Comparison of ENCODE assay signal across 12 cellular contexts in genomic region chr1:206175459-206176112, GRCh38. TPM values are rescaled to one million over a fixed set of nuclear protein-coding genes. Genes with fewer than 3 reads are reported as not detected.
DNase-seq lines count a peak whose midpoint lies in the region; ATAC-seq and TF ChIP-seq lines count a peak whose summit lies in the region.
"Not testable (repeated sequence)": the region's sequence is repeated elsewhere in the genome, so short reads cannot be mapped to it uniquely, and the experiment has no call there.
"Had no signal": no experiment of that assay in that cellular context is flagged by ENCODE, and none has a peak within 500 bp of the region (broad histone marks: within the 10 kb centered on the region; RNA-seq: fewer than 3 reads in every experiment).

No MANE protein-coding gene starts in this region.

- not testable (repeated sequence) for H4K20me1 ChIP-seq in Karpas-422 (ENCODE audit: insufficient read depth, low read depth, low read length); hepatocyte (ENCODE audit: insufficient read depth, poor library complexity, severe bottlenecking); osteoblast (ENCODE audit: insufficient read depth, low read length)

- not testable (repeated sequence) for H3K27ac ChIP-seq in Karpas-422 (ENCODE audit: low read length); hepatocyte
- H3K27ac ChIP-seq in osteoblast (ENCODE audit: low read depth, low read length) = peak overlapping the region; percentile 56

- not testable (repeated sequence) for H2AFZ ChIP-seq in Karpas-422 (ENCODE audit: low read length); hepatocyte; osteoblast (ENCODE audit: low read length)

- not testable (repeated sequence) for H3K9ac ChIP-seq in Karpas-422 (ENCODE audit: low read length)

- H3K27me3 ChIP-seq in Karpas-422 (ENCODE audit: low read length); hepatocyte; osteoblast (ENCODE audit: insufficient read depth, low read length): not testable (repeated sequence)

- TF ChIP-seq CTCF in astrocyte of the cerebellum (IDR thresholded peaks at IDR 0.05; ENCODE audit: low read depth, low read length, missing control alignments) = peak; percentile 13
- not testable (repeated sequence) for TF ChIP-seq CTCF in hepatocyte (IDR thresholded peaks at IDR 0.05; ENCODE audit: poor library complexity); osteoblast (IDR thresholded peaks at IDR 0.05; ENCODE audit: extremely low read depth, low read depth, low read length)

- not testable (repeated sequence) for H3K9me3 ChIP-seq in Karpas-422 (ENCODE audit: low read length); hepatocyte (ENCODE audit: low read depth); osteoblast (ENCODE audit: low read depth, low read length)

- not testable (repeated sequence) for H3K4me3 ChIP-seq in Karpas-422 (ENCODE audit: low read length); astrocyte of the cerebellum (ENCODE audit: low read depth, low read length); hepatocyte; osteoblast (ENCODE audit: insufficient read depth, low read length)

- 85% methylated on average over 1 of the region's 4 CpGs for WGBS in hepatocyte (ENCODE audit: low lambda C conversion rate, missing lambda C conversion rate)

- not testable (repeated sequence) for H3K79me2 ChIP-seq in Karpas-422 (ENCODE audit: low read length); hepatocyte; osteoblast (ENCODE audit: insufficient read depth, low read length)

- DNase-seq in ELF-1 (ENCODE audit: low read depth, low spot score) = peak; percentile 6
- peak; percentile 36 for DNase-seq in Karpas-422
- DNase-seq in OCI-M1 (lab: John Stamatoyannopoulos, UW) = peak; percentile 42
- DNase-seq in astrocyte of the cerebellum (ENCODE audit: low read depth); osteoblast (ENCODE audit: insufficient read length, low spot score, missing footprints): not testable (repeated sequence)
- DNase-seq in hepatocyte (ENCODE audit: low spot score) = peak; percentile 1

- H3K9me2 ChIP-seq in Karpas-422 (replicated peaks; ENCODE audit: insufficient read depth, low read length); hepatocyte (replicated peaks; ENCODE audit: insufficient read depth): not testable (repeated sequence)

- in situ Hi-C loops in astrocyte of the cerebellum (cut with HindIII; ENCODE audit: low sequenced_read_pairs) = not testable (repeated sequence)

- ATAC-seq in esophagus mucosa = peak; percentile 78

- not testable (repeated sequence) for H3K4me2 ChIP-seq in Karpas-422 (ENCODE audit: low read depth, low read length, poor library complexity, severe bottlenecking); hepatocyte
- H3K4me2 ChIP-seq in osteoblast (ENCODE audit: insufficient read depth, low read length) = peak overlapping the region; percentile 66

- not testable (repeated sequence) for H3K36me3 ChIP-seq in Karpas-422 (ENCODE audit: insufficient read depth, low read length); hepatocyte (replicated peaks; ENCODE audit: insufficient read depth, low read depth); osteoblast (ENCODE audit: insufficient read depth, low read length)

- not testable (repeated sequence) for H3K4me1 ChIP-seq in Karpas-422 (ENCODE audit: low read length); hepatocyte (ENCODE audit: insufficient read depth)
- H3K4me1 ChIP-seq in osteoblast (ENCODE audit: insufficient read depth, low read length) = peaks cover 12% of the 10 kb centered on the region

RNA-seq across cellular contexts. Expression of gene FAM72A, which starts 27.1 kb away (rescaled TPM):
- 27.6 and 29.0 TPM in 2 replicates for total RNA-seq in Karpas-422 (2014; rRNA removed; shearing (Covaris generic); ENCODE audit: low replicate concordance)
- total RNA-seq in esophagus mucosa (4.2 TPM), hepatocyte (0.83 and 0.92 TPM in 2 replicates), osteoblast (2.2 and 3.2 TPM in 2 replicates)
- 1.8 and 4.2 TPM in 2 replicates for polyA plus RNA-seq in hepatocyte

RNA-seq across cellular contexts. Expression of gene SRGAP2, which starts 27.8 kb away (rescaled TPM):
- total RNA-seq in Karpas-422 (2014; rRNA removed; shearing (Covaris generic); ENCODE audit: low replicate concordance) = 138 and 145 TPM in 2 replicates
- 33.0 TPM for total RNA-seq in esophagus mucosa
- 22.4 and 23.7 TPM in 2 replicates for total RNA-seq in hepatocyte
- 16.3 and 28.1 TPM in 2 replicates for polyA plus RNA-seq in hepatocyte
- total RNA-seq in osteoblast = 56.8 and 63.1 TPM in 2 replicates

RNA-seq across cellular contexts. Expression of gene AVPR1B, which starts 58.4 kb away (rescaled TPM):
- not detected in 2 replicates for total RNA-seq in Karpas-422 (2014; rRNA removed; shearing (Covaris generic); ENCODE audit: low replicate concordance)
- total RNA-seq in esophagus mucosa = not detected
- total RNA-seq in hepatocyte = not detected in 2 replicates
- not detected in 2 replicates for polyA plus RNA-seq in hepatocyte
- not detected in 2 replicates for total RNA-seq in osteoblast
- total RNA-seq: activated B cell treated with CpG ODN at 0.5 μM for 24 hours; activated T-helper 17 cell treated with anti-CD3 and anti-CD28 coated beads, Interleukin-2, amount 50 U/mL, for 72 hours; adrenal gland; dermis blood vessel endothelial cell had no signal
- polyA plus RNA-seq: adrenal gland, IgD-negative memory B cell had no signal
